In genomic region chr10:77533887-77534278, GRCh38 we compare ENCODE assay signal across 1 cellular context.
TF ChIP-seq lines count a peak whose summit lies in the region.

No MANE protein-coding gene starts in this region.

TF ChIP-seq in HepG2, 621 proteins besides CTCF, POLR2A, EP300 and RAD21:
- TF ChIP-seq RERE (CRISPR knock-in tag; IDR thresholded peaks at IDR 0.05; ENCODE audit: low read depth) (no peak), HOXD1 (CRISPR knock-in tag; IDR thresholded peaks at IDR 0.05) (no peak), SSRP1 (CRISPR knock-in tag; IDR thresholded peaks at IDR 0.05) (no peak), SP4 (CRISPR knock-in tag; IDR thresholded peaks at IDR 0.05) (no peak), MNT (IDR thresholded peaks at IDR 0.05) (no peak), PITX1 (CRISPR knock-in tag; IDR thresholded peaks at IDR 0.05) (no peak), ZNF740 (CRISPR knock-in tag; IDR thresholded peaks at IDR 0.05) (no peak), ZNF768 (CRISPR knock-in tag; IDR thresholded peaks at IDR 0.05) (no peak), PHB2 (IDR thresholded peaks at IDR 0.05; ENCODE audit: partially characterized antibody) (no peak), KAT2B (IDR thresholded peaks at IDR 0.05; ENCODE audit: borderline replicate concordance, low read depth, low read length) (no peak), MTF1 (CRISPR knock-in tag; IDR thresholded peaks at IDR 0.05) (no peak), GATAD2A (CRISPR knock-in tag; IDR thresholded peaks at IDR 0.05) (no peak), MXD4 (CRISPR knock-in tag; IDR thresholded peaks at IDR 0.05) (no peak), PAX8 (CRISPR knock-in tag; IDR thresholded peaks at IDR 0.05; ENCODE audit: borderline replicate concordance) (no peak), GATAD1 (CRISPR knock-in tag; IDR thresholded peaks at IDR 0.05) (no peak), FOXM1 (CRISPR knock-in tag; IDR thresholded peaks at IDR 0.05) (no peak), ZBTB25 (CRISPR knock-in tag; IDR thresholded peaks at IDR 0.05) (no peak), ZNF274 (CRISPR knock-in tag; IDR thresholded peaks at IDR 0.05) (no peak)
- TF ChIP-seq, protein P1, sequence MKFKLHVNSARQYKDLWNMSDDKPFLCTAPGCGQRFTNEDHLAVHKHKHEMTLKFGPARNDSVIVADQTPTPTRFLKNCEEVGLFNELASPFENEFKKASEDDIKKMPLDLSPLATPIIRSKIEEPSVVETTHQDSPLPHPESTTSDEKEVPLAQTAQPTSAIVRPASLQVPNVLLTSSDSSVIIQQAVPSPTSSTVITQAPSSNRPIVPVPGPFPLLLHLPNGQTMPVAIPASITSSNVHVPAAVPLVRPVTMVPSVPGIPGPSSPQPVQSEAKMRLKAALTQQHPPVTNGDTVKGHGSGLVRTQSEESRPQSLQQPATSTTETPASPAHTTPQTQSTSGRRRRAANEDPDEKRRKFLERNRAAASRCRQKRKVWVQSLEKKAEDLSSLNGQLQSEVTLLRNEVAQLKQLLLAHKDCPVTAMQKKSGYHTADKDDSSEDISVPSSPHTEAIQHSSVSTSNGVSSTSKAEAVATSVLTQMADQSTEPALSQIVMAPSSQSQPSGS (CRISPR knock-in tag; IDR thresholded peaks at IDR 0.05): no peak
- TF ChIP-seq, protein P2, sequence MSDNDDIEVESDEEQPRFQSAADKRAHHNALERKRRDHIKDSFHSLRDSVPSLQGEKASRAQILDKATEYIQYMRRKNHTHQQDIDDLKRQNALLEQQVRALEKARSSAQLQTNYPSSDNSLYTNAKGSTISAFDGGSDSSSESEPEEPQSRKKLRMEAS (IDR thresholded peaks at IDR 0.05): no peak
